ENCODE assay signal across 8 cellular contexts in genomic region chr4:6332042-6332668, GRCh38.
DNase-seq lines count a peak whose midpoint lies in the region; ATAC-seq, FAIRE-seq and TF ChIP-seq lines count a peak whose summit lies in the region.

No MANE protein-coding gene starts in this region.

- TF ChIP-seq CTCF in HFFc6 (IDR thresholded peaks at IDR 0.05): peak; percentile 87
- TF ChIP-seq CTCF in GM12878 (IDR thresholded peaks at IDR 0.05 in 2 of 3, conservative IDR thresholded peaks at IDR 0.05 in 1 of 3; ENCODE audit: control insufficient read depth in 2 of 3, extremely low read depth in 1 of 3, insufficient read depth in 1 of 3, low read depth in 3 of 3, low read length in 3 of 3): peak; percentile 57 to 74 (median 74)

- no peaks in the 10 kb centered on the region for H3K79me2 ChIP-seq in GM12878 (ENCODE audit: control insufficient read depth, insufficient read depth, low read length)

- no peaks in the 10 kb centered on the region for H4K20me1 ChIP-seq in GM12878 (ENCODE audit: control insufficient read depth, insufficient read depth)

- no peak for TF ChIP-seq POLR2A in GM12878 (IDR thresholded peaks at IDR 0.05; ENCODE audit: low read depth, low read length)

- no peak overlapping the region for H3K4me2 ChIP-seq in GM12878 (ENCODE audit: control insufficient read depth, insufficient read depth)

- SMC1A ChIA-PET in GM12878 (lab: Charles Lee; ENCODE audit: uncharacterized antibody, unreplicated experiment): interaction anchor here (1.0 to 5.8 kb wide), 4 partner anchors 68 to 333 kb away, joined by 4 to 78 read pairs (median 22); no protein-coding TSS in a partner anchor

- H3K9me3 ChIP-seq in GM12878 (replicated peaks; ENCODE audit: control insufficient read depth, insufficient read depth, low read length): no peaks in the 10 kb centered on the region; the same call in 2 of the 3 replicates

- intact Hi-C loops in GM12878 (cut with micrococcal nuclease; ENCODE audit: unreplicated experiment): no loop called here

- in situ Hi-C loops in GM12878 (cut with MboI): no loop called here

- H3K4me3 ChIP-seq in GM12878: no peak overlapping the region

- H3K4me3 Mint-ChIP-seq in HFFc6: no peak overlapping the region

- H3K36me3 Mint-ChIP-seq in HFFc6 (ENCODE audit: low read depth): no peaks in the 10 kb centered on the region

- no peaks in the 10 kb centered on the region for H3K4me1 Mint-ChIP-seq in HFFc6 (ENCODE audit: low read depth)

- POLR2A ChIA-PET in GM12878 (lab: Charles Lee): no interaction called here

- RAD21 ChIA-PET in GM12878 (lab: Charles Lee; ENCODE audit: unreplicated experiment): interaction anchor here (3.0 to 8.5 kb wide), 3 partner anchors 63 to 82 kb away, joined by 11 to 222 read pairs (median 156); partner anchors contain the start of gene WFS1

- no peak for FAIRE-seq in GM12878 (lab: Jason Lieb, UNC)

- CTCF ChIA-PET in GM12878 (lab: Yijun Ruan, JAX): interaction anchor here (0.8 to 20.1 kb wide), 24 partner anchors 10 to 383 kb away, joined by 3 to 469 read pairs (median 4); partner anchors contain the start of gene WFS1

- no TSS peak for BruUV-seq in GM12878 (replicated peaks; lab: Mats Ljungman, UMichigan)

- H3K36me3 ChIP-seq in GM12878 (ENCODE audit: control insufficient read depth in 2 of 2, insufficient read depth in 2 of 2, low read length in 1 of 2): no peaks in the 10 kb centered on the region

- H2AFZ ChIP-seq in GM12878 (ENCODE audit: control insufficient read depth, low read depth, low read length): no peak overlapping the region

- TF ChIP-seq EP300 in GM12878 (IDR thresholded peaks at IDR 0.05; ENCODE audit: borderline replicate concordance in 1 of 2, control insufficient read depth in 1 of 2, low read depth in 2 of 2, low read length in 2 of 2): no peak

- no peaks in the 10 kb centered on the region for H3K9me3 Mint-ChIP-seq in HFFc6

- no peak overlapping the region for H3K27ac ChIP-seq in GM12878 (ENCODE audit: control insufficient read depth, insufficient read depth)

- no peak overlapping the region for H3K27ac Mint-ChIP-seq in HFFc6

- H3K27me3 ChIP-seq in GM12878 (replicated peaks in 1 of 2; ENCODE audit: control insufficient read depth in 2 of 2, insufficient read depth in 2 of 2, low read length in 1 of 2): peaks cover 0 to 2% of the 10 kb centered on the region in 2 experiments; a peak in 1 of 4 replicates

- no peaks in the 10 kb centered on the region; the same call in 1 of the 2 replicates for H3K4me1 ChIP-seq in GM12878 (ENCODE audit: control insufficient read depth, insufficient read depth, low read length)

- TF ChIP-seq RAD21 in GM12878 (IDR thresholded peaks at IDR 0.05; ENCODE audit: insufficient read depth, low read depth, low read length): peak; percentile 46

- DNase-seq in D341Med (ENCODE audit: low spot score) (peak; percentile 78), HFFc6 (no peak), GM12878 (ENCODE audit: low read depth, low spot score) (no peak), left lobe of liver (ENCODE audit: low spot score) (no peak), OCI-M2 (lab: John Stamatoyannopoulos, UW; ENCODE audit: unreplicated experiment) (no peak), cortex of kidney (lab: John Stamatoyannopoulos, UW) (no peak)
- DNase-seq in activated CD8-positive, alpha-beta memory T cell treated with anti-CD3 and anti-CD28 coated beads, Interleukin-2, amount 50 U/mL, for 4 hours: no peak

- ATAC-seq in GM12878 (0 out of 3 replicates have a peak, but pooled peaks have one; percentile 26), left lobe of liver (peak; percentile 58), GM21526 (IDR thresholded peaks at IDR 0.05; ENCODE audit: low FRiP score, unreplicated experiment) (no peak)

- no peak overlapping the region for H3K9ac ChIP-seq in GM12878 (ENCODE audit: control insufficient read depth, insufficient read depth, low read length)

- 51% methylated on average over 18 of the region's 18 CpGs for WGBS in GM12878 (ENCODE audit: insufficient coverage, insufficient replicate concordance, low lambda C conversion rate, missing lambda C conversion rate)

- peaks cover 20% of the 10 kb centered on the region for H3K27me3 Mint-ChIP-seq in HFFc6 (ENCODE audit: insufficient read depth)

TF ChIP-seq in GM12878, 131 proteins besides CTCF, POLR2A, EP300 and RAD21:
- TF ChIP-seq SMC3 (IDR thresholded peaks at IDR 0.05; ENCODE audit: borderline replicate concordance, low read length) (peak; percentile 25; the same call in 1 of the 2 replicates), ZNF24 (IDR thresholded peaks at IDR 0.05) (no peak)
TF ChIP-seq in GM12878: peak in this region for 1.
